In genomic region chr1:54493608-54494007, GRCh38 we compare ENCODE assay signal across 1 cellular context.
A peak's percentile ranks its signal among the peaks of the same experiment; 100 is the strongest.
TF ChIP-seq lines count a peak whose summit lies in the region.

No MANE protein-coding gene starts in this region.

TF ChIP-seq in H1, 55 proteins besides CTCF, POLR2A, EP300 and RAD21:
- TF ChIP-seq MAFK (IDR thresholded peaks at IDR 0.05; ENCODE audit: low read depth, low read length) (no peak), SRF (IDR thresholded peaks at IDR 0.05; ENCODE audit: low read depth, low read length) (peak; percentile 88), CHD7 (IDR thresholded peaks at IDR 0.05; ENCODE audit: insufficient replicate concordance, low read length) (no peak), SIX5 (IDR thresholded peaks at IDR 0.05; ENCODE audit: low read depth, low read length) (no peak)
